ENCODE assay signal across 15 cellular contexts in the genomic region with DNA sequence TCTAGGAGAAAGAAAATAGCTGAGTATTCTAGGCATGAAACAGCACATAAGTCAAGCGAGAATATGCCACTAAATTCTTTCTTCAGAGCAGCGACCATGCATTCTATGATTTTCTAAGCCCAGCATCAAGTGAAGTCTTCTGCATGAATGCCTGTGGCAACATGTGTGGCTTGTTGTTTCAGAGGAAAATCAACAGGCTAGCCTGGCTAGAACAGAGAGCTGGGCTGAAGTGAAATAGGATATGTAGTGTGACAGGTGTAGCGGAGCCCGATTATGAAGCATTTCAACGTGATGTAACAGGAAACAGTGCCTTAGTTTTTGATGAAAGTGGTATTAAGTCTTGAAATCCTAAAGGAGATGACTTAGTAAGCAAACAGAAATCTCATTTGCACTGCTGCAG. TPM values are rescaled to one million over a fixed set of nuclear protein-coding genes. Genes with fewer than 3 reads are reported as not detected.
DNase-seq lines count a peak whose midpoint lies in the region; ATAC-seq, FAIRE-seq and TF ChIP-seq lines count a peak whose summit lies in the region.
"Had no signal": no experiment of that assay in that cellular context is flagged by ENCODE, and none has a peak within 500 bp of the region (broad histone marks: within the 10 kb centered on the region; RNA-seq: fewer than 3 reads in every experiment).

No MANE protein-coding gene starts in this region.

- no peak overlapping the region for H3K9ac ChIP-seq in astrocyte (ENCODE audit: low read length)

- H2AFZ ChIP-seq in astrocyte (ENCODE audit: low read depth, low read length): no peak overlapping the region

- ATAC-seq in GM21390 (IDR thresholded peaks at IDR 0.05; ENCODE audit: unreplicated experiment) (no peak), GM21825 (IDR thresholded peaks at IDR 0.05; ENCODE audit: unreplicated experiment) (no peak)

- no peaks in the 10 kb centered on the region for H3K9me3 ChIP-seq in astrocyte (ENCODE audit: insufficient read depth, low read depth, low read length)
- no peaks in the 10 kb centered on the region for H3K9me3 ChIP-seq in neutrophil

- DNase-seq in NCI-H1105 treated with DMSO at 0.1 percent for 48 hours (lab: John Stamatoyannopoulos, UW): peak; percentile 1
- DNase-seq in NCI-H1105 (lab: John Stamatoyannopoulos, UW): no peak
- peak; percentile 7 for DNase-seq in NCI-H146 (lab: John Stamatoyannopoulos, UW)
- peak; percentile 11 for DNase-seq in astrocyte (ENCODE audit: low read depth)
- DNase-seq in COR-L47 (lab: John Stamatoyannopoulos, UW): no peak
- DNase-seq: 8988T, H7, mesendoderm, NCI-H1930, RPMI8226 had no signal

- peaks cover 100% of the 10 kb centered on the region for H3K79me2 ChIP-seq in astrocyte (ENCODE audit: insufficient read depth, low read length)

- no peaks in the 10 kb centered on the region for H3K27me3 ChIP-seq in astrocyte (ENCODE audit: insufficient read depth, low read length)
- H3K27me3 ChIP-seq in neutrophil: no peaks in the 10 kb centered on the region

- no peak overlapping the region for H3K4me2 ChIP-seq in astrocyte (ENCODE audit: low read length)

- H3K27me3 Mint-ChIP-seq in astrocyte (ENCODE audit: low read depth, unreplicated experiment): no peaks in the 10 kb centered on the region

- H3K27ac Mint-ChIP-seq in astrocyte (ENCODE audit: unreplicated experiment): no peak overlapping the region

- no peak overlapping the region for H3K27ac ChIP-seq in astrocyte (ENCODE audit: low read depth, low read length)
- peak overlapping the region; percentile 13 for H3K27ac ChIP-seq in neutrophil

- H3K36me3 Mint-ChIP-seq in astrocyte (ENCODE audit: low read depth, unreplicated experiment): peaks cover 2% of the 10 kb centered on the region

- peaks cover 12% of the 10 kb centered on the region for H3K4me1 ChIP-seq in astrocyte (ENCODE audit: insufficient read depth, low read length)
- peaks cover 25 to 27% of the 10 kb centered on the region in 2 experiments for H3K4me1 ChIP-seq in neutrophil (ENCODE audit: control insufficient read depth in 1 of 2, insufficient read depth in 1 of 2, low read depth in 1 of 2, low read length in 1 of 2)

- FAIRE-seq in astrocyte (lab: Jason Lieb, UNC): no peak
- FAIRE-seq: D721Med had no signal

- H3K4me3 Mint-ChIP-seq in astrocyte (ENCODE audit: unreplicated experiment): no peak overlapping the region
- H3K4me3 Mint-ChIP-seq: activated T-helper 1 cell treated with anti-CD3 and anti-CD28 coated beads, Interleukin-12 subunit alpha, Interleukin-12 subunit beta, Interleukin-2, Interleukin-4 antibody, amounts not matched to agents 30 ng/mL and 10 ng/mL and 1 ng/mL, durations not matched to agents 14 hours and 24 hours and 36 hours had no signal

- H3K4me3 ChIP-seq in astrocyte (ENCODE audit: insufficient read depth, low read depth, low read length): no peak overlapping the region
- no peak overlapping the region for H3K4me3 ChIP-seq in neutrophil (ENCODE audit: low read depth in 1 of 2, low read length in 1 of 2)

- H3K4me1 Mint-ChIP-seq in astrocyte (ENCODE audit: low read depth, unreplicated experiment): peaks cover 48% of the 10 kb centered on the region

- peaks cover 98% of the 10 kb centered on the region for H4K20me1 ChIP-seq in astrocyte (ENCODE audit: insufficient read depth, low read length)

- TF ChIP-seq CTCF in astrocyte (IDR thresholded peaks at IDR 0.05; ENCODE audit: insufficient read depth, low read depth, low read length) (no peak), neutrophil (IDR thresholded peaks at IDR 0.05) (no peak)

- peaks cover 34% of the 10 kb centered on the region for H3K36me3 ChIP-seq in astrocyte (ENCODE audit: insufficient read depth, low read length)
- peaks cover 41% of the 10 kb centered on the region for H3K36me3 ChIP-seq in neutrophil

- no peaks in the 10 kb centered on the region for H3K9me3 Mint-ChIP-seq in astrocyte (ENCODE audit: unreplicated experiment)
- H3K9me3 Mint-ChIP-seq: activated T-helper 1 cell treated with anti-CD3 and anti-CD28 coated beads, Interleukin-12 subunit alpha, Interleukin-12 subunit beta, Interleukin-2, Interleukin-4 antibody, amounts not matched to agents 30 ng/mL and 10 ng/mL and 1 ng/mL, durations not matched to agents 14 hours and 24 hours and 36 hours had no signal

RNA-seq across cellular contexts. Expression of a gene that starts 7.0 kb away (rescaled TPM):
- 562 and 635 TPM in 2 replicates for total RNA-seq in astrocyte

RNA-seq across cellular contexts. Expression of a gene that starts 29.7 kb away (rescaled TPM):
- 62.0 and 64.2 TPM in 2 replicates for total RNA-seq in astrocyte

RNA-seq across cellular contexts. Expression of a gene that starts 34.2 kb away (rescaled TPM):
- total RNA-seq in astrocyte: 59.1 and 63.8 TPM in 2 replicates

RNA-seq across cellular contexts. Expression of a gene that starts 55.4 kb away (rescaled TPM):
- total RNA-seq in astrocyte: not detected in 2 replicates
- total RNA-seq: activated T-helper 1 cell treated with anti-CD3 and anti-CD28 coated beads, Interleukin-12 subunit alpha, Interleukin-12 subunit beta, Interleukin-2, Interleukin-4 antibody, amounts not matched to agents 30 ng/mL and 10 ng/mL and 1 ng/mL, durations not matched to agents 14 hours and 24 hours and 36 hours had no signal

Comparison
In these comparisons a context has a peak if more than half of its experiments do, and no peak if none do; other contexts are left out.
1. DNase-seq: peak in NCI-H1105 treated with DMSO at 0.1 percent for 48 hours (single experiment), NCI-H146 (single experiment) and astrocyte (single experiment); none in NCI-H1105 (single experiment) and COR-L47 (single experiment).